ENCODE assay signal across 20 cellular contexts in the genomic region with DNA sequence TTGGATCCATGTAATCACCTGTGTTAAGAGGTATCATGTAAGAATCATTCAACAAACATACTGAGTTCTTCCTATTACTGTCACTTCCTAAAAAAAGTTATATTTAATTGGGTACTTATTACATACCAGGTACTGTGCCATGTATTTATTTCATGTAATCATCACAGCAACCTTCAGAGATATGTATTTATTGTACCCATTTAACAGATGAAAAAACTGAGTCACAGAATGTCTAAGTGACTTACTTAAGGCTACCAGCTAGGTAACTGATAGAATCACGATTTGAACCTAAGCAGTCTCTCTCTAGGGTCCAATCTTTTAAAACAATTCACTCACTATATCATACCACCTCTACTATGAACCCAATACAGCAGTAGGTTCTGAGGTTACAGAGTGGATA. TPM values are rescaled to one million over a fixed set of nuclear protein-coding genes. Genes with fewer than 3 reads are reported as not detected.
DNase-seq lines count a peak whose midpoint lies in the region; ATAC-seq and TF ChIP-seq lines count a peak whose summit lies in the region.
"Had no signal": no experiment of that assay in that cellular context is flagged by ENCODE, and none has a peak within 500 bp of the region (broad histone marks: within the 10 kb centered on the region; RNA-seq: fewer than 3 reads in every experiment).

No MANE protein-coding gene starts in this region.

- no peak overlapping the region for H3K4me3 ChIP-seq in heart right ventricle
- H3K4me3 ChIP-seq: esophagus muscularis mucosa, tibial artery had no signal

- DNase-seq in activated CD4-positive, alpha-beta T cell treated with anti-CD3 and anti-CD28 coated beads for 36 hours = no peak
- no peak for DNase-seq in activated CD4-positive, alpha-beta T cell treated with anti-CD3 and anti-CD28 coated beads for 48 hours
- no peak for DNase-seq in Calu3
- no peak for DNase-seq in activated naive CD8-positive, alpha-beta T cell treated with anti-CD3 and anti-CD28 coated beads for 36 hours
- DNase-seq in heart right ventricle = no peak
- DNase-seq in A172 (ENCODE audit: low spot score) = no peak
- DNase-seq: ACHN; activated CD4-positive, CD25-positive, alpha-beta regulatory T cell; COR-L47; kidney; NCI-H774; stimulated activated CD4-positive, alpha-beta T cell treated with anti-CD3 and anti-CD28 coated beads, Interleukin-2, amount 100 ng/mL, for 48 hours; stimulated activated CD8-positive, alpha-beta memory T cell treated with anti-CD3 and anti-CD28 coated beads, Interleukin-4, amount 100 ng/mL, for 48 hours; SW 1271; tibial artery had no signal

- H3K4me3 Mint-ChIP-seq in activated CD4-positive, alpha-beta T cell treated with anti-CD3 and anti-CD28 coated beads for 36 hours = peak overlapping the region; percentile 94
- H3K4me3 Mint-ChIP-seq in Calu3 (ENCODE audit: low read depth, unreplicated experiment) (no peak overlapping the region), nephron (peak overlapping the region; percentile 16 to 76 (median 47))
- peak overlapping the region; percentile 97 for H3K4me3 Mint-ChIP-seq in activated naive CD8-positive, alpha-beta T cell treated with anti-CD3 and anti-CD28 coated beads for 36 hours
- H3K4me3 Mint-ChIP-seq: dendritic cell treated with granulocyte-macrophage colony-stimulating factor and Interleukin-4, amounts not matched to agents 40 ng/mL and 50 ng/mL, for 4 days had no signal

- POLR2A ChIA-PET in activated CD4-positive, alpha-beta T cell treated with anti-CD3 and anti-CD28 coated beads for 36 hours (lab: Charles Lee) = interaction anchor here (1.3 to 4.1 kb wide), 3 partner anchors 16 to 30 kb away, joined by 3 to 36 read pairs (median 3); a partner anchor contains a TSS

- H3K27ac ChIP-seq in heart right ventricle = peak overlapping the region in 2 of 10 donors; percentile 1 to 92

- CTCF ChIA-PET in activated CD4-positive, alpha-beta T cell treated with anti-CD3 and anti-CD28 coated beads for 36 hours (lab: Charles Lee) = interaction anchor here (0.8 to 2.6 kb wide), 2 partner anchors 17 to 30 kb away, joined by 3 to 16 read pairs; a partner anchor contains a TSS
- CTCF ChIA-PET in Calu3 (lab: Charles Lee) = no interaction called here

- intact Hi-C loops in activated CD4-positive, alpha-beta T cell treated with anti-CD3 and anti-CD28 coated beads for 36 hours (cut with DNase I, micrococcal nuclease) = loop anchor here in 1 of 2 experiments (10.0 kb wide), 3 partner anchors 680 to 1110 kb away; a partner anchor contains a TSS
- intact Hi-C loops in Calu3 (cut with micrococcal nuclease; ENCODE audit: unreplicated experiment) = no loop called here
- intact Hi-C loops in heart right ventricle (cut with DNase I) = loop anchor here in 1 of 10 donors (10.0 kb wide), 1 partner anchor 840 kb away; a partner anchor contains a TSS

- peaks cover 72% of the 10 kb centered on the region for H3K36me3 Mint-ChIP-seq in activated CD4-positive, alpha-beta T cell treated with anti-CD3 and anti-CD28 coated beads for 36 hours (ENCODE audit: low read depth)
- peaks cover 67% of the 10 kb centered on the region for H3K36me3 Mint-ChIP-seq in Calu3 (ENCODE audit: insufficient read depth, unreplicated experiment)
- peaks cover 62% of the 10 kb centered on the region for H3K36me3 Mint-ChIP-seq in activated naive CD8-positive, alpha-beta T cell treated with anti-CD3 and anti-CD28 coated beads for 36 hours
- H3K36me3 Mint-ChIP-seq in nephron (ENCODE audit: low read depth) = peaks cover 7% of the 10 kb centered on the region

- peaks cover 57% of the 10 kb centered on the region for H3K4me1 Mint-ChIP-seq in activated CD4-positive, alpha-beta T cell treated with anti-CD3 and anti-CD28 coated beads for 36 hours
- H3K4me1 Mint-ChIP-seq in Calu3 (ENCODE audit: low read depth, unreplicated experiment) (peaks cover 36% of the 10 kb centered on the region), nephron (peaks cover 25% of the 10 kb centered on the region)
- H3K4me1 Mint-ChIP-seq in activated naive CD8-positive, alpha-beta T cell treated with anti-CD3 and anti-CD28 coated beads for 36 hours = peaks cover 50% of the 10 kb centered on the region

- H3K4me1 ChIP-seq in heart right ventricle = peaks cover 20 to 67% (median 44%) of the 10 kb centered on the region in 9 donors

- ATAC-seq in activated CD4-positive, alpha-beta T cell treated with anti-CD3 and anti-CD28 coated beads for 36 hours = no peak
- no peak for ATAC-seq in heart right ventricle
- no peak for ATAC-seq in HG02870 (IDR thresholded peaks at IDR 0.05; ENCODE audit: unreplicated experiment)
- ATAC-seq: Panc1 had no signal

- BruUV-seq in Calu3 (replicated peaks; lab: Mats Ljungman, UMichigan) = no TSS peak

- no peak for TF ChIP-seq CTCF in Calu3 (IDR thresholded peaks at IDR 0.05; ENCODE audit: unreplicated experiment)
- TF ChIP-seq CTCF in nephron (IDR thresholded peaks at IDR 0.05; ENCODE audit: unreplicated experiment in 3 of 3) = no peak
- no peak for TF ChIP-seq CTCF in heart right ventricle (IDR thresholded peaks at IDR 0.05)

- no peaks in the 10 kb centered on the region for H3K9me3 Mint-ChIP-seq in activated CD4-positive, alpha-beta T cell treated with anti-CD3 and anti-CD28 coated beads for 36 hours (ENCODE audit: low read depth)
- H3K9me3 Mint-ChIP-seq in Calu3 (ENCODE audit: low read depth, unreplicated experiment) (no peaks in the 10 kb centered on the region), nephron (no peaks in the 10 kb centered on the region)
- no peaks in the 10 kb centered on the region for H3K9me3 Mint-ChIP-seq in activated naive CD8-positive, alpha-beta T cell treated with anti-CD3 and anti-CD28 coated beads for 36 hours
- H3K9me3 Mint-ChIP-seq: dendritic cell treated with granulocyte-macrophage colony-stimulating factor and Interleukin-4, amounts not matched to agents 40 ng/mL and 50 ng/mL, for 4 days had no signal

- 91% methylated on average over 1 of the region's 1 CpG for WGBS in heart right ventricle, 2 donors

- H3K27ac Mint-ChIP-seq in activated CD4-positive, alpha-beta T cell treated with anti-CD3 and anti-CD28 coated beads for 36 hours = peak overlapping the region; percentile 97
- H3K27ac Mint-ChIP-seq in Calu3 (ENCODE audit: unreplicated experiment) = peak overlapping the region; percentile 28
- peak overlapping the region; percentile 76 for H3K27ac Mint-ChIP-seq in activated naive CD8-positive, alpha-beta T cell treated with anti-CD3 and anti-CD28 coated beads for 36 hours
- H3K27ac Mint-ChIP-seq in nephron = peak overlapping the region in 1 of 3 experiments; percentile 45

- no peaks in the 10 kb centered on the region for H3K27me3 Mint-ChIP-seq in activated CD4-positive, alpha-beta T cell treated with anti-CD3 and anti-CD28 coated beads for 36 hours
- no peaks in the 10 kb centered on the region for H3K27me3 Mint-ChIP-seq in Calu3 (ENCODE audit: unreplicated experiment)
- H3K27me3 Mint-ChIP-seq in activated naive CD8-positive, alpha-beta T cell treated with anti-CD3 and anti-CD28 coated beads for 36 hours = no peaks in the 10 kb centered on the region
- H3K27me3 Mint-ChIP-seq in nephron (ENCODE audit: low read depth) = no peaks in the 10 kb centered on the region
- H3K27me3 Mint-ChIP-seq: dendritic cell treated with granulocyte-macrophage colony-stimulating factor and Interleukin-4, amounts not matched to agents 40 ng/mL and 50 ng/mL, for 4 days had no signal

- peaks cover 0 to 46% (median 8%) of the 10 kb centered on the region in 9 donors for H3K36me3 ChIP-seq in heart right ventricle

- H3K27me3 ChIP-seq in heart right ventricle = no peaks in the 10 kb centered on the region
- H3K27me3 ChIP-seq: esophagus muscularis mucosa, tibial artery had no signal

- no peaks in the 10 kb centered on the region for H3K9me3 ChIP-seq in heart right ventricle
- H3K9me3 ChIP-seq: esophagus muscularis mucosa, tibial artery had no signal

RNA-seq across cellular contexts. Expression of a gene that starts 2.0 kb away (rescaled TPM):
- total RNA-seq in activated CD4-positive, alpha-beta T cell treated with anti-CD3 and anti-CD28 coated beads for 36 hours = 100 to 1,000 TPM; 445 to 459 TPM
- total RNA-seq in Calu3 (2022) = 288 and 359 TPM in 2 replicates
- 100 to 1,000 TPM; 541 to 558 TPM for total RNA-seq in activated naive CD8-positive, alpha-beta T cell treated with anti-CD3 and anti-CD28 coated beads for 36 hours
- 100 to 1,000 TPM in 3 of 10 donors, 10 to 100 TPM in 7; 62.6 to 347 (median 85.0) TPM for total RNA-seq in heart right ventricle
- 100 to 1,000 TPM; 124 to 290 TPM for polyA plus RNA-seq in heart right ventricle
- 102 and 126 TPM in 2 replicates for total RNA-seq in A172 (2014; rRNA removed; shearing (Covaris generic))

RNA-seq across cellular contexts. Expression of a gene that starts 2.8 kb away (rescaled TPM):
- total RNA-seq in activated CD4-positive, alpha-beta T cell treated with anti-CD3 and anti-CD28 coated beads for 36 hours = 10 to 100 TPM; 73.7 to 98.4 TPM
- 95.9 and 103 TPM in 2 replicates for total RNA-seq in Calu3 (2022)
- total RNA-seq in activated naive CD8-positive, alpha-beta T cell treated with anti-CD3 and anti-CD28 coated beads for 36 hours = 10 to 100 TPM; 82.2 to 86.5 TPM
- total RNA-seq in heart right ventricle = 10 to 100 TPM; 27.5 to 52.6 (median 34.8) TPM
- polyA plus RNA-seq in heart right ventricle = 10 to 100 TPM; 39.4 to 92.9 TPM
- total RNA-seq in A172 (2014; rRNA removed; shearing (Covaris generic)) = 30.6 and 32.1 TPM in 2 replicates

RNA-seq across cellular contexts. Expression of a gene that starts 3.1 kb away (rescaled TPM):
- total RNA-seq in activated CD4-positive, alpha-beta T cell treated with anti-CD3 and anti-CD28 coated beads for 36 hours = 10 to 100 TPM; 36.9 to 46.7 TPM
- 38.0 and 39.2 TPM in 2 replicates for total RNA-seq in Calu3 (2022)
- total RNA-seq in activated naive CD8-positive, alpha-beta T cell treated with anti-CD3 and anti-CD28 coated beads for 36 hours = 10 to 100 TPM; 39.1 to 40.1 TPM
- total RNA-seq in heart right ventricle = 10 to 100 TPM; 10.2 to 18.8 (median 13.3) TPM
- polyA plus RNA-seq in heart right ventricle = 10 to 100 TPM; 27.2 to 44.3 TPM
- total RNA-seq in A172 (2014; rRNA removed; shearing (Covaris generic)) = 11.3 and 15.2 TPM in 2 replicates

RNA-seq across cellular contexts. Expression of a gene that starts 8.5 kb away (rescaled TPM):
- 100 to 1,000 TPM; 414 to 418 TPM for total RNA-seq in activated CD4-positive, alpha-beta T cell treated with anti-CD3 and anti-CD28 coated beads for 36 hours
- total RNA-seq in Calu3 (2022) (259 and 289 TPM in 2 replicates), heart right ventricle (100 to 1,000 TPM in 5 of 10 donors, 10 to 100 TPM in 5; 84.3 to 341 (median 100.0) TPM)
- 100 to 1,000 TPM; 476 to 479 TPM for total RNA-seq in activated naive CD8-positive, alpha-beta T cell treated with anti-CD3 and anti-CD28 coated beads for 36 hours
- 100 to 1,000 TPM; 138 to 149 TPM for polyA plus RNA-seq in heart right ventricle
- 163 TPM in 2 replicates for total RNA-seq in A172 (2014; rRNA removed; shearing (Covaris generic))

RNA-seq across cellular contexts. Expression of a gene that starts 14.0 kb away (rescaled TPM):
- total RNA-seq in activated CD4-positive, alpha-beta T cell treated with anti-CD3 and anti-CD28 coated beads for 36 hours = under 1 TPM in 1 of 2 experiments, not detected in 1; 0.53 TPM
- total RNA-seq in Calu3 (2022) = 0.47 and 0.98 TPM in 2 replicates
- under 1 TPM in 1 of 2 experiments, not detected in 1; 0.29 TPM for total RNA-seq in activated naive CD8-positive, alpha-beta T cell treated with anti-CD3 and anti-CD28 coated beads for 36 hours
- 100 to 1,000 TPM; 105 to 176 (median 131) TPM for total RNA-seq in heart right ventricle
- 100 to 1,000 TPM in 1 of 2 donors, 10 to 100 TPM in 1; 77.0 to 247 TPM for polyA plus RNA-seq in heart right ventricle
- total RNA-seq in A172 (2014; rRNA removed; shearing (Covaris generic)) = not detected in 2 replicates
